ENCODE assay signal across 8 cellular contexts in the genomic region with DNA sequence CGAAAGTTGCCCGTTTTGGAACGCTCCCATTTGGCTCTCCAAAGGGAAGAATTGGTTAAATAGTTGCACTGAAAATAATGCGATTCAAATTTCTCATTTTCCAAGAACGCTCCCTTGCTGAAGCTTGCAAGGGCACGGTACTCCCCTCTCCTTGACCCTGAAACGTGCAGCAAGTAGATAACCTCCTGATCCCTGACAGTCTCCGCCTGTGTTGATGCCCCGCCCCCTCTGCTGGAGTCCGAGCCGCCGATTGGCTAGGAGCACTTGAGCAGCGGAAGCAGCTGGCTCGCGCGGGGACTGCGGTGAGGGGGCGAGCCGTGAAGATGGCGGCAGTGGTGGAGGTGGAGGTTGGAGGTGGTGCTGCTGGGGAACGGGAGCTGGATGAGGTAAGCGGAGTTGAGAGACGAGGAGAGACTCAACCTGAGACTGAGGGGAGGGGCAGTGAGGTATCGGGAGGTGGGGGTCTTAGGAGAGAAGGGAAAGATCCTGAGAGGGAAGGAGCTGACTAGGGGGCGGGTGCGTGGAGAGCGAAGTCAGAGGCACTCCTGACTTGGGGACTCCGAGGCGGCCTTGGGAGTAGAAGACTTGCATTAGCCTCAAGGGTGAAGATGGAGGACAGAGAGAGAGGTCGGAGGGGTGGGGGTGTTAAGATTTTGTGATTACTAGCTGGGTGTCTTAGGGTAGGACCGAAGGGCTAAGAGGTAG. TPM values are rescaled to one million over a fixed set of nuclear protein-coding genes. Genes with fewer than 3 reads are reported as not detected.
DNase-seq lines count a peak whose midpoint lies in the region; ATAC-seq, FAIRE-seq and TF ChIP-seq lines count a peak whose summit lies in the region.

A gene (plus strand): TSS at position 308 of the 705 bp plus-strand sequence. CDS start 16 bp downstream, at position 324.

- TF ChIP-seq CTCF in WI38 (IDR thresholded peaks at IDR 0.05; ENCODE audit: low read depth, low read length) (no peak), bronchial epithelial cell (IDR thresholded peaks at IDR 0.05; ENCODE audit: insufficient read depth, low read length, severe bottlenecking) (no peak), spleen (IDR thresholded peaks at IDR 0.05 in 8 of 11, conservative IDR thresholded peaks at IDR 0.05 in 3 of 11) (no peak)

- no peak for TF ChIP-seq POLR2A in spleen (IDR thresholded peaks at IDR 0.05)

- H3K27ac ChIP-seq in ACC112 (ENCODE audit: low read depth, low read length) (peak within 1 kb of the TSS; percentile 93), spleen (peak within 1 kb of the TSS; percentile 89 to 96 (median 95))

- H3K4me1 ChIP-seq in ACC112 (ENCODE audit: control insufficient read depth, insufficient read depth, low read length, unreplicated experiment) (peaks cover 30% of the 10 kb centered on the region), spleen (peaks cover 14 to 69% (median 43%) of the 10 kb centered on the region in 6 donors)

- H3K27me3 ChIP-seq in ACC112 (ENCODE audit: insufficient read depth, low read length): no peaks in the 10 kb centered on the region
- H3K27me3 ChIP-seq in bronchial epithelial cell (ENCODE audit: control insufficient read depth, insufficient read depth, low read length): no peaks in the 10 kb centered on the region
- no peaks in the 10 kb centered on the region for H3K27me3 ChIP-seq in spleen (replicated peaks in 1 of 7)

- 0 to 1% (median 1%) methylated on average over 31 of the region's 31 CpGs for WGBS in spleen, 5 donors

- H3K36me3 ChIP-seq in ACC112 (ENCODE audit: insufficient read depth, low read length) (peaks cover 5% of the 10 kb centered on the region), bronchial epithelial cell (ENCODE audit: control insufficient read depth, insufficient read depth, low read length) (peaks cover 1% of the 10 kb centered on the region), spleen (peaks cover 0 to 21% (median 6%) of the 10 kb centered on the region in 6 donors)

- peaks cover 63% of the 10 kb centered on the region for H3K79me2 ChIP-seq in ACC112 (ENCODE audit: control insufficient read depth, insufficient read depth, low read length, unreplicated experiment)

- DNase-seq in NCI-H2227 (lab: John Stamatoyannopoulos, UW; ENCODE audit: unreplicated experiment): peak; percentile 97
- DNase-seq in bronchial epithelial cell (ENCODE audit: low read depth): peak; percentile 89
- peak; percentile 99 for DNase-seq in iPS-NIHi7 (ENCODE audit: extremely low spot score)
- peak; percentile 99 for DNase-seq in spleen

- ATAC-seq in GM18873 (IDR thresholded peaks at IDR 0.05; ENCODE audit: low FRiP score, unreplicated experiment): peak; percentile 80
- ATAC-seq in HG03139 (IDR thresholded peaks at IDR 0.05; ENCODE audit: unreplicated experiment): peak; percentile 58

- intact Hi-C loops in spleen (cut with DNase I; ENCODE audit: low total_unique reads): no loop called here

- no peak for FAIRE-seq in bronchial epithelial cell (lab: Jason Lieb, UNC)

- H3K4me3 ChIP-seq in ACC112 (ENCODE audit: low read depth, low read length) (peak within 1 kb of the TSS; percentile 98), WI38 (ENCODE audit: low read depth, low read length) (peak within 1 kb of the TSS; percentile 99), bronchial epithelial cell (ENCODE audit: low read depth, low read length) (peak within 1 kb of the TSS; percentile 93), spleen (peak within 1 kb of the TSS; percentile 76 to 96 (median 92))

- H3K9me3 ChIP-seq in spleen: no peaks in the 10 kb centered on the region

- peak within 1 kb of the TSS; percentile 97 for H2AFZ ChIP-seq in ACC112 (ENCODE audit: low read length, unreplicated experiment)

RNA-seq across cellular contexts. Expression of the gene that starts here (rescaled TPM):
- total RNA-seq in bronchial epithelial cell (28.5 and 32.6 TPM in 2 replicates), spleen (10 to 100 TPM; 27.0 to 35.5 (median 29.9) TPM)
- polyA plus RNA-seq in spleen: 10 to 100 TPM in 1 of 3 donors, 1 to 10 TPM in 2; 5.3 to 13.7 (median 6.5) TPM

Comparison
In these comparisons a context has a peak if more than half of its experiments do, and no peak if none do; other contexts are left out.
1. Peak in every context shown above with its lines: DNase-seq, ATAC-seq, H3K4me3 ChIP-seq and H3K27ac ChIP-seq.